Comparison of ENCODE assay signal across 15 cellular contexts in genomic region chr1:86750530-86750929, GRCh38. TPM values are rescaled to one million over a fixed set of nuclear protein-coding genes. Genes with fewer than 3 reads are reported as not detected.
DNase-seq lines count a peak whose midpoint lies in the region; ATAC-seq and TF ChIP-seq lines count a peak whose summit lies in the region.
"Had no signal": no experiment of that assay in that cellular context is flagged by ENCODE, and none has a peak within 500 bp of the region (broad histone marks: within the 10 kb centered on the region; RNA-seq: fewer than 3 reads in every experiment).

No MANE protein-coding gene starts in this region.

- no peak overlapping the region for H3K27ac Mint-ChIP-seq in activated CD4-positive, alpha-beta memory T cell treated with anti-CD3 and anti-CD28 coated beads for 36 hours
- no peak overlapping the region for H3K27ac Mint-ChIP-seq in activated CD4-positive, alpha-beta memory T cell treated with anti-CD3 and anti-CD28 coated beads, Interleukin-2, amount 10 ng/mL, durations not matched to agents 7 days and 5 days
- no peak overlapping the region for H3K27ac Mint-ChIP-seq in Calu3 (ENCODE audit: unreplicated experiment)
- peak overlapping the region; percentile 19; the same call in 1 of the 2 replicates for H3K27ac Mint-ChIP-seq in WTC11
- no peak overlapping the region for H3K27ac Mint-ChIP-seq in stimulated activated naive B cell treated with anti-CD40 and anti-IgM and Interleukin-4, amounts not matched to agents 10 μg/mL and 1 μg/mL and 100 μg/mL, for 72 hours
- H3K27ac Mint-ChIP-seq: CD8-positive, alpha-beta T cell; IgD-negative memory B cell had no signal

- peaks cover 2% of the 10 kb centered on the region for H3K36me3 Mint-ChIP-seq in activated CD4-positive, alpha-beta memory T cell treated with anti-CD3 and anti-CD28 coated beads for 36 hours
- peaks cover 12% of the 10 kb centered on the region for H3K36me3 Mint-ChIP-seq in activated CD4-positive, alpha-beta memory T cell treated with anti-CD3 and anti-CD28 coated beads, Interleukin-2, amount 10 ng/mL, durations not matched to agents 7 days and 5 days (ENCODE audit: low read depth)
- H3K36me3 Mint-ChIP-seq in Calu3 (ENCODE audit: insufficient read depth, unreplicated experiment) = peaks cover 4% of the 10 kb centered on the region
- no peaks in the 10 kb centered on the region for H3K36me3 Mint-ChIP-seq in WTC11
- peaks cover 9 to 11% of the 10 kb centered on the region in 2 donors for H3K36me3 Mint-ChIP-seq in stimulated activated naive B cell treated with anti-CD40 and anti-IgM and Interleukin-4, amounts not matched to agents 10 μg/mL and 1 μg/mL and 100 μg/mL, for 72 hours

- CTCF ChIA-PET in activated CD4-positive, alpha-beta memory T cell treated with anti-CD3 and anti-CD28 coated beads for 36 hours (lab: Charles Lee) = interaction anchor here (1.1 kb wide), 1 partner anchor 277 kb away, joined by 4 read pairs; no protein-coding TSS in a partner anchor
- CTCF ChIA-PET in activated CD4-positive, alpha-beta memory T cell treated with anti-CD3 and anti-CD28 coated beads, Interleukin-2, amount 10 ng/mL, durations not matched to agents 7 days and 5 days (lab: Charles Lee) = no interaction called here
- CTCF ChIA-PET in Calu3 (lab: Charles Lee) (no interaction called here), WTC11 (lab: Charles Lee) (interaction anchor here (0.8 to 3.1 kb wide), 2 partner anchors 46 to 250 kb away, joined by 3 to 9 read pairs; partner anchors contain the start of gene SH3GLB1)

- H3K9me3 Mint-ChIP-seq in activated CD4-positive, alpha-beta memory T cell treated with anti-CD3 and anti-CD28 coated beads for 36 hours = no peaks in the 10 kb centered on the region
- no peaks in the 10 kb centered on the region for H3K9me3 Mint-ChIP-seq in activated CD4-positive, alpha-beta memory T cell treated with anti-CD3 and anti-CD28 coated beads, Interleukin-2, amount 10 ng/mL, durations not matched to agents 7 days and 5 days
- H3K9me3 Mint-ChIP-seq in Calu3 (ENCODE audit: low read depth, unreplicated experiment) = no peaks in the 10 kb centered on the region
- H3K9me3 Mint-ChIP-seq in WTC11 = no peaks in the 10 kb centered on the region
- H3K9me3 Mint-ChIP-seq in stimulated activated naive B cell treated with anti-CD40 and anti-IgM and Interleukin-4, amounts not matched to agents 10 μg/mL and 1 μg/mL and 100 μg/mL, for 72 hours = no peaks in the 10 kb centered on the region
- H3K9me3 Mint-ChIP-seq: CD8-positive, alpha-beta T cell had no signal

- BruUV-seq in Calu3 (replicated peaks; lab: Mats Ljungman, UMichigan) = TSS peak; percentile 14

- intact Hi-C loops in activated CD4-positive, alpha-beta memory T cell treated with anti-CD3 and anti-CD28 coated beads for 36 hours (cut with micrococcal nuclease) = loop anchor here (2.0 kb wide), 1 partner anchor 24 kb away; no protein-coding TSS in a partner anchor
- intact Hi-C loops in Calu3 (cut with micrococcal nuclease; ENCODE audit: unreplicated experiment) = no loop called here

- H3K4me3 Mint-ChIP-seq in activated CD4-positive, alpha-beta memory T cell treated with anti-CD3 and anti-CD28 coated beads for 36 hours = no peak overlapping the region
- no peak overlapping the region for H3K4me3 Mint-ChIP-seq in activated CD4-positive, alpha-beta memory T cell treated with anti-CD3 and anti-CD28 coated beads, Interleukin-2, amount 10 ng/mL, durations not matched to agents 7 days and 5 days
- H3K4me3 Mint-ChIP-seq in Calu3 (ENCODE audit: low read depth, unreplicated experiment) (no peak overlapping the region), WTC11 (no peak overlapping the region)
- H3K4me3 Mint-ChIP-seq in stimulated activated naive B cell treated with anti-CD40 and anti-IgM and Interleukin-4, amounts not matched to agents 10 μg/mL and 1 μg/mL and 100 μg/mL, for 72 hours = no peak overlapping the region
- H3K4me3 Mint-ChIP-seq: CD8-positive, alpha-beta T cell; IgD-negative memory B cell had no signal

- peak; percentile 9 for DNase-seq in NCI-H2029 treated with DMSO at 0.1 percent for 48 hours (lab: John Stamatoyannopoulos, UW)
- no peak for DNase-seq in NCI-H2029 (lab: John Stamatoyannopoulos, UW)
- DNase-seq in activated CD4-positive, alpha-beta memory T cell treated with anti-CD3 and anti-CD28 coated beads for 36 hours = peak; percentile 32
- no peak for DNase-seq in activated CD4-positive, alpha-beta memory T cell treated with anti-CD3 and anti-CD28 coated beads, Interleukin-2, amount 10 ng/mL, durations not matched to agents 7 days and 5 days
- DNase-seq in Calu3 = no peak
- no peak for DNase-seq in WTC11 (ENCODE audit: low spot score)
- no peak for DNase-seq in SHP77 (lab: John Stamatoyannopoulos, UW)
- no peak for DNase-seq in stimulated activated naive B cell treated with anti-CD40 and anti-IgM and Interleukin-4, amounts not matched to agents 10 μg/mL and 1 μg/mL and 100 μg/mL, for 72 hours
- DNase-seq: CD8-positive, alpha-beta T cell; GOT3; NCI-H187 treated with DMSO at 0.1 percent for 48 hours; NCI-H69; OCI-M1; RPMI8226 had no signal

- ATAC-seq in WTC11 = no peak
- no peak for ATAC-seq in stimulated activated naive B cell treated with anti-CD40 and anti-IgM and Interleukin-4, amounts not matched to agents 10 μg/mL and 1 μg/mL and 100 μg/mL, for 72 hours (replicated peaks)
- ATAC-seq: CD8-positive, alpha-beta T cell had no signal

- peaks cover 12% of the 10 kb centered on the region for H3K4me1 Mint-ChIP-seq in activated CD4-positive, alpha-beta memory T cell treated with anti-CD3 and anti-CD28 coated beads for 36 hours (ENCODE audit: low read depth)
- H3K4me1 Mint-ChIP-seq in activated CD4-positive, alpha-beta memory T cell treated with anti-CD3 and anti-CD28 coated beads, Interleukin-2, amount 10 ng/mL, durations not matched to agents 7 days and 5 days = no peaks in the 10 kb centered on the region
- H3K4me1 Mint-ChIP-seq in Calu3 (ENCODE audit: low read depth, unreplicated experiment) = peaks cover 6% of the 10 kb centered on the region
- H3K4me1 Mint-ChIP-seq in WTC11 = peaks cover 24% of the 10 kb centered on the region
- peaks cover under 1 to 2% of the 10 kb centered on the region in 2 donors for H3K4me1 Mint-ChIP-seq in stimulated activated naive B cell treated with anti-CD40 and anti-IgM and Interleukin-4, amounts not matched to agents 10 μg/mL and 1 μg/mL and 100 μg/mL, for 72 hours

- no peak for TF ChIP-seq CTCF in Calu3 (IDR thresholded peaks at IDR 0.05; ENCODE audit: unreplicated experiment)
- no peak for TF ChIP-seq CTCF in WTC11 (IDR thresholded peaks at IDR 0.05)

- peaks cover 13% of the 10 kb centered on the region for H3K27me3 Mint-ChIP-seq in activated CD4-positive, alpha-beta memory T cell treated with anti-CD3 and anti-CD28 coated beads for 36 hours
- H3K27me3 Mint-ChIP-seq in activated CD4-positive, alpha-beta memory T cell treated with anti-CD3 and anti-CD28 coated beads, Interleukin-2, amount 10 ng/mL, durations not matched to agents 7 days and 5 days = peaks cover 3% of the 10 kb centered on the region
- H3K27me3 Mint-ChIP-seq in Calu3 (ENCODE audit: unreplicated experiment) (no peaks in the 10 kb centered on the region), WTC11 (ENCODE audit: low read depth) (no peaks in the 10 kb centered on the region)
- peaks cover 5 to 7% of the 10 kb centered on the region in 2 donors for H3K27me3 Mint-ChIP-seq in stimulated activated naive B cell treated with anti-CD40 and anti-IgM and Interleukin-4, amounts not matched to agents 10 μg/mL and 1 μg/mL and 100 μg/mL, for 72 hours

- POLR2A ChIA-PET in activated CD4-positive, alpha-beta memory T cell treated with anti-CD3 and anti-CD28 coated beads for 36 hours (lab: Charles Lee) = interaction anchor here (1.0 to 1.4 kb wide), 2 partner anchors 165 to 1791 kb away, joined by 3 read pairs; no protein-coding TSS in a partner anchor
- POLR2A ChIA-PET in activated CD4-positive, alpha-beta memory T cell treated with anti-CD3 and anti-CD28 coated beads, Interleukin-2, amount 10 ng/mL, durations not matched to agents 7 days and 5 days (lab: Charles Lee) = interaction anchor here (2.2 kb wide), 1 partner anchor 46 kb away, joined by 7 read pairs; the partner anchor contains the start of gene SH3GLB1
- POLR2A ChIA-PET in WTC11 (lab: Charles Lee) = no interaction called here

TF ChIP-seq in WTC11, 78 proteins besides CTCF, POLR2A, EP300 and RAD21 (continues in another document):
- TF ChIP-seq ZNF425 (CRISPR knock-in tag; conservative IDR thresholded peaks at IDR 0.05) (no peak), GTF2I (CRISPR knock-in tag; conservative IDR thresholded peaks at IDR 0.05) (no peak), IRF2 (CRISPR knock-in tag; IDR thresholded peaks at IDR 0.05; ENCODE audit: borderline replicate concordance, low read depth) (no peak), EMX1 (CRISPR knock-in tag; IDR thresholded peaks at IDR 0.05) (no peak), PRRX2 (CRISPR knock-in tag; IDR thresholded peaks at IDR 0.05) (no peak), FOXP1 (CRISPR knock-in tag; IDR thresholded peaks at IDR 0.05; ENCODE audit: borderline replicate concordance) (no peak)
- TF ChIP-seq, protein P1, sequence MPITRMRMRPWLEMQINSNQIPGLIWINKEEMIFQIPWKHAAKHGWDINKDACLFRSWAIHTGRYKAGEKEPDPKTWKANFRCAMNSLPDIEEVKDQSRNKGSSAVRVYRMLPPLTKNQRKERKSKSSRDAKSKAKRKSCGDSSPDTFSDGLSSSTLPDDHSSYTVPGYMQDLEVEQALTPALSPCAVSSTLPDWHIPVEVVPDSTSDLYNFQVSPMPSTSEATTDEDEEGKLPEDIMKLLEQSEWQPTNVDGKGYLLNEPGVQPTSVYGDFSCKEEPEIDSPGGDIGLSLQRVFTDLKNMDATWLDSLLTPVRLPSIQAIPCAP (CRISPR knock-in tag; IDR thresholded peaks at IDR 0.05) = no peak

RNA-seq across cellular contexts. Expression of gene SH3GLB1, which starts 46.2 kb away (rescaled TPM):
- 10 to 100 TPM; 64.3 to 65.3 TPM for total RNA-seq in activated CD4-positive, alpha-beta memory T cell treated with anti-CD3 and anti-CD28 coated beads for 36 hours
- total RNA-seq in activated CD4-positive, alpha-beta memory T cell treated with anti-CD3 and anti-CD28 coated beads, Interleukin-2, amount 10 ng/mL, durations not matched to agents 7 days and 5 days = 10 to 100 TPM; 79.6 to 82.8 TPM
- total RNA-seq in Calu3 (2022) (53.4 and 54.6 TPM in 2 replicates), WTC11 (2021) (32.5 to 36.4 TPM (median 33.8 TPM) in 3 replicates)

Comparison
In these comparisons a context has a peak if more than half of its experiments do, and no peak if none do; other contexts are left out.
1. DNase-seq: peak in NCI-H2029 treated with DMSO at 0.1 percent for 48 hours (single experiment) and activated CD4-positive, alpha-beta memory T cell treated with anti-CD3 and anti-CD28 coated beads for 36 hours (single experiment); none in NCI-H2029 (single experiment), activated CD4-positive, alpha-beta memory T cell treated with anti-CD3 and anti-CD28 coated beads, Interleukin-2, amount 10 ng/mL, durations not matched to agents 7 days and 5 days (single experiment), Calu3 (single experiment), WTC11 (single experiment), SHP77 (0 of 2) and stimulated activated naive B cell treated with anti-CD40 and anti-IgM and Interleukin-4, amounts not matched to agents 10 μg/mL and 1 μg/mL and 100 μg/mL, for 72 hours (single experiment).
2. CTCF ChIA-PET loops: an anchor here in activated CD4-positive, alpha-beta memory T cell treated with anti-CD3 and anti-CD28 coated beads for 36 hours (1.1 kb wide) and WTC11 (0.8 to 3.1 kb wide); none called in activated CD4-positive, alpha-beta memory T cell treated with anti-CD3 and anti-CD28 coated beads, Interleukin-2, amount 10 ng/mL, durations not matched to agents 7 days and 5 days and Calu3.